16 cellular contexts compared by ENCODE assay signal in the genomic region with DNA sequence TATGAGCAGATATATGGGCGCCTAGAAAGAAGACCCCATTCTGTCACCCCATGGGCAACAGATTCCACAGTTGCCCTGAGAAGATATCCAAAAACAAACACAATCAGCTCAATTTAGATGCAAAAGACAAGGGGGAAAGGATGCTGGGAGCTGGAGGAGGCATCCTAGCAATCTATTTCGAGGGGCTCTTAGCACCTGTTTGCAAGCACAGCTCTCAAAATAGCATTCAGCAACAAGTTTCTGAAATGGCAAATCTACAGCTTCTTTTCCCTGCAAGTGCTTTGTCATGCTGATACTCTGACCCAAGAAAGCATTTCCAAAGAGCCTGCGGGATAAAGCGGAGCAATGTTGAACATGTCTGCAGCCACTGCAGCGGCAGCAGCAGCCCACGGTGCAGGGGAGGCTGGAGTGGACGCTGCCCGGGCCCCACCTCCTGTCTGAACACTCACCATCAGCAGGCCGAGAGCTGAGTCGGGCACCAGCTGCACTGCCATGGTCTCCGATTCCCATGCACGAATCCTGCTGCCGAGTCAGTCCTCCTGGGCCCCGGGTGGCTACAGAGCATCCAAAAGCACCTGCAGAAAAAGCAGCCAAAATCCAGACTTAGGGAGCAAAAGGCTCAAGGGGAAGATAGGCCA. TPM values are rescaled to one million over a fixed set of nuclear protein-coding genes. Genes with fewer than 3 reads are reported as not detected.
DNase-seq lines count a peak whose midpoint lies in the region; TF ChIP-seq lines count a peak whose summit lies in the region.
"Had no signal": no experiment of that assay in that cellular context is flagged by ENCODE, and none has a peak within 500 bp of the region (broad histone marks: within the 10 kb centered on the region; RNA-seq: fewer than 3 reads in every experiment).

No MANE protein-coding gene starts in this region.

- no peak overlapping the region for H2BK15ac ChIP-seq in H9 (ENCODE audit: low read depth, low read length)

- no peak overlapping the region for H3K23ac ChIP-seq in H9 (ENCODE audit: insufficient read length, low read depth, low read length)

- H4K20me1 ChIP-seq in H9 (ENCODE audit: control insufficient read depth, insufficient read depth, insufficient read length) = no peaks in the 10 kb centered on the region

- H3K9ac ChIP-seq in H9 (ENCODE audit: extremely low read depth, insufficient read length, low read length) = no peak overlapping the region
- no peak overlapping the region for H3K9ac ChIP-seq in rectal smooth muscle tissue (ENCODE audit: low read length)

- H3K27ac ChIP-seq in H9 (ENCODE audit: insufficient read length, low read depth, low read length) = no peak overlapping the region
- peak overlapping the region; percentile 83 for H3K27ac ChIP-seq in angular gyrus (ENCODE audit: low read depth, low read length)
- H3K27ac ChIP-seq in rectal smooth muscle tissue (ENCODE audit: low read depth, low read length) = no peak overlapping the region
- no peak overlapping the region for H3K27ac ChIP-seq in left ventricle myocardium inferior (replicated peaks)

- intact Hi-C loops in left ventricle myocardium inferior (cut with micrococcal nuclease) = no loop called here

- no peak overlapping the region for H2BK12ac ChIP-seq in H9 (ENCODE audit: insufficient read length, low read depth, low read length)

- no peaks in the 10 kb centered on the region for H3K23me2 ChIP-seq in H9 (ENCODE audit: insufficient read length, low read depth, low read length, poor library complexity, severe bottlenecking)

- H3K27ac Mint-ChIP-seq in H9 = peak overlapping the region in 1 of 3 experiments; percentile 23; a peak in 2 of 7 replicates
- H3K27ac Mint-ChIP-seq: activated naive CD4-positive, alpha-beta T cell treated with anti-CD3 and anti-CD28 coated beads for 36 hours; stimulated activated naive CD8-positive, alpha-beta T cell treated with anti-CD3 and anti-CD28 coated beads, Interleukin-15, Interleukin-2, amounts not matched to agents 100 ng/mL and 50 ng/mL, for 24 hours had no signal

- peak overlapping the region; percentile 9 to 61 for H3K4me3 Mint-ChIP-seq in H9
- H3K4me3 Mint-ChIP-seq: activated naive CD4-positive, alpha-beta T cell treated with anti-CD3 and anti-CD28 coated beads for 36 hours; stimulated activated naive CD8-positive, alpha-beta T cell treated with anti-CD3 and anti-CD28 coated beads, Interleukin-15, Interleukin-2, amounts not matched to agents 100 ng/mL and 50 ng/mL, for 24 hours had no signal

- no peak overlapping the region for H2AFZ ChIP-seq in H9 (ENCODE audit: low read length)

- no peaks in the 10 kb centered on the region for H3K27me3 Mint-ChIP-seq in H9 (ENCODE audit: low read depth)

- H3T11ph ChIP-seq in H9 (ENCODE audit: low read length) = no peak overlapping the region

- no peak overlapping the region for H2BK5ac ChIP-seq in H9 (ENCODE audit: insufficient read length, low read length)

- no peak overlapping the region for H2BK120ac ChIP-seq in H9 (ENCODE audit: low read depth, low read length, poor library complexity, severe bottlenecking)

- no peak overlapping the region; the same call in 1 of the 2 replicates for H3K14ac ChIP-seq in H9 (ENCODE audit: insufficient read depth, low read length)

- no peaks in the 10 kb centered on the region for H3K36me3 ChIP-seq in rectal smooth muscle tissue (ENCODE audit: control insufficient read depth, insufficient read depth, low read length)
- H3K36me3 ChIP-seq in left ventricle myocardium inferior = no peaks in the 10 kb centered on the region

- H3K79me2 ChIP-seq in H9 (ENCODE audit: insufficient read depth, low read length) = no peaks in the 10 kb centered on the region

- peaks cover 43 to 44% of the 10 kb centered on the region in 2 experiments for H3K4me1 Mint-ChIP-seq in H9

- H3K27me3 ChIP-seq in H9 (ENCODE audit: insufficient read depth, low read length) (no peaks in the 10 kb centered on the region), rectal smooth muscle tissue (ENCODE audit: control insufficient read depth, insufficient read depth, low read length) (no peaks in the 10 kb centered on the region), left ventricle myocardium inferior (ENCODE audit: low read depth) (peaks cover 94% of the 10 kb centered on the region)

- H2BK20ac ChIP-seq in H9 (ENCODE audit: low read depth, low read length, poor library complexity, severe bottlenecking) = no peak overlapping the region

- no CpG with 5 or more reads among the region's 14 CpGs for WGBS in H9 (ENCODE audit: extremely low coverage, insufficient read length, low lambda C conversion rate)

- no peak overlapping the region for H4K5ac ChIP-seq in H9 (ENCODE audit: insufficient read length, low read depth, low read length)

- no peaks in the 10 kb centered on the region for H3K36me3 Mint-ChIP-seq in H9 (ENCODE audit: insufficient read depth in 1 of 3, low read depth in 3 of 3)

- DNase-seq in H9 (peak; percentile 59), inferior parietal cortex (ENCODE audit: extremely low spot score) (peak; percentile 42), kidney glomerular epithelial cell (lab: John Stamatoyannopoulos, UW) (no peak), T-helper 2 cell (no peak), NCI-H2081 (lab: John Stamatoyannopoulos, UW) (no peak), left ventricle myocardium inferior (no peak)
- DNase-seq: activated CD4-positive, alpha-beta T cell treated with anti-CD3 and anti-CD28 coated beads, Interleukin-2, amount 50 U/mL, for 1 hour; activated naive CD4-positive, alpha-beta T cell treated with anti-CD3 and anti-CD28 coated beads for 36 hours; Kasumi-1; left cardiac atrium; NCI-H1436; NCI-H510A; PC-3 had no signal

- no peaks in the 10 kb centered on the region for H3K9me3 Mint-ChIP-seq in H9
- H3K9me3 Mint-ChIP-seq: activated naive CD4-positive, alpha-beta T cell treated with anti-CD3 and anti-CD28 coated beads for 36 hours; stimulated activated naive CD8-positive, alpha-beta T cell treated with anti-CD3 and anti-CD28 coated beads, Interleukin-15, Interleukin-2, amounts not matched to agents 100 ng/mL and 50 ng/mL, for 24 hours had no signal

- H3K18ac ChIP-seq in H9 (ENCODE audit: insufficient read length, low read depth, low read length) = no peak overlapping the region

- H3K4me1 ChIP-seq in H9 (ENCODE audit: insufficient read depth, low read length) = peaks cover 11% of the 10 kb centered on the region; the same call in 1 of the 2 replicates
- H3K4me1 ChIP-seq in rectal smooth muscle tissue (ENCODE audit: control insufficient read depth, insufficient read depth, low read length) = peaks cover 17% of the 10 kb centered on the region
- no peaks in the 10 kb centered on the region for H3K4me1 ChIP-seq in left ventricle myocardium inferior

- no peak overlapping the region for H3K4ac ChIP-seq in H9 (ENCODE audit: low read depth, low read length)

- no peaks in the 10 kb centered on the region for H3K9me3 ChIP-seq in H9 (ENCODE audit: control insufficient read depth, low read depth, low read length)
- no peaks in the 10 kb centered on the region for H3K9me3 ChIP-seq in left ventricle myocardium inferior (replicated peaks)

- H3K79me1 ChIP-seq in H9 (ENCODE audit: insufficient read depth, low read depth, low read length, poor library complexity, severe bottlenecking) = no peaks in the 10 kb centered on the region

- TF ChIP-seq CTCF in H9 (conservative IDR thresholded peaks at IDR 0.05) (no peak), left ventricle myocardium inferior (IDR thresholded peaks at IDR 0.05; ENCODE audit: borderline replicate concordance) (no peak)

- no peak overlapping the region for H4K8ac ChIP-seq in H9 (replicated peaks; ENCODE audit: insufficient read length, low read depth, low read length)

- H3K4me2 ChIP-seq in H9 (ENCODE audit: insufficient read depth, insufficient read length, low read length) = peak overlapping the region; percentile 18

- no peak overlapping the region for H3K56ac ChIP-seq in H9 (ENCODE audit: insufficient read length, low read depth, low read length)

- no peak overlapping the region for H2AK5ac ChIP-seq in H9 (ENCODE audit: insufficient read length, low read length)

- no peak overlapping the region for H4K91ac ChIP-seq in H9 (ENCODE audit: insufficient read length, low read depth, low read length)

- H3K4me3 ChIP-seq in rectal smooth muscle tissue (ENCODE audit: low read length) (peak overlapping the region; percentile 49), left ventricle myocardium inferior (no peak overlapping the region)

RNA-seq across cellular contexts. Expression of a gene that starts 1.0 kb away (rescaled TPM):
- total RNA-seq in H9 (2021) (19.6 and 21.3 TPM in 2 replicates), left ventricle myocardium inferior (26.1 TPM)

Comparison
In these comparisons a context has a peak if more than half of its experiments do, and no peak if none do; other contexts are left out.
1. DNase-seq: peak in H9 (single experiment) and inferior parietal cortex (single experiment); none in kidney glomerular epithelial cell (single experiment), T-helper 2 cell (0 of 5), NCI-H2081 (0 of 2) and left ventricle myocardium inferior (single experiment).